Comparison of ENCODE assay signal across 8 cellular contexts in genomic region chr6:4647414-4648365, GRCh38.
DNase-seq lines count a peak whose midpoint lies in the region; ATAC-seq, FAIRE-seq and TF ChIP-seq lines count a peak whose summit lies in the region.

No MANE protein-coding gene starts in this region.

- CTCF ChIA-PET in activated B cell treated with CpG ODN at 0.5 μM for 24 hours (lab: Charles Lee), result no interaction called here

- POLR2A ChIA-PET in activated B cell treated with CpG ODN at 0.5 μM for 24 hours (lab: Charles Lee), result no interaction called here

- H3K4me3 Mint-ChIP-seq in activated B cell treated with CpG ODN at 0.5 μM for 24 hours, result peak overlapping the region; percentile 36

- H3K4me1 ChIP-seq in DND-41 (ENCODE audit: insufficient read depth, low read length) (peaks cover 7% of the 10 kb centered on the region; the same call in 1 of the 2 replicates), mucosa of stomach (ENCODE audit: control insufficient read depth, insufficient read depth, low read length) (peaks cover 6% of the 10 kb centered on the region), thoracic aorta (ENCODE audit: control insufficient read depth in 1 of 2, low read depth in 2 of 2) (peaks cover 4 to 11% of the 10 kb centered on the region in 2 donors)

- H3K27ac Mint-ChIP-seq in activated B cell treated with CpG ODN at 0.5 μM for 24 hours, result no peak overlapping the region

- H3K9me3 Mint-ChIP-seq in activated B cell treated with CpG ODN at 0.5 μM for 24 hours, result peaks cover 6% of the 10 kb centered on the region

- DNase-seq in DND-41, result peak; percentile 58
- DNase-seq in NCI-H1105 (lab: John Stamatoyannopoulos, UW), result peak; percentile 78
- DNase-seq in activated B cell treated with CpG ODN at 0.5 μM for 24 hours, result no peak
- DNase-seq in fibroblast of gingiva (ENCODE audit: low read depth), result peak; percentile 72
- no peak for DNase-seq in thoracic aorta (ENCODE audit: low spot score)
- DNase-seq in GM20000 (ENCODE audit: low spot score), result no peak
- DNase-seq in GM12892 (ENCODE audit: insufficient read length), result no peak

- no peak for TF ChIP-seq POLR2A in GM12892 (IDR thresholded peaks at IDR 0.05; ENCODE audit: low read depth, low read length)

- intact Hi-C loops in activated B cell treated with CpG ODN at 0.5 μM for 24 hours (cut with micrococcal nuclease), result no loop called here

- no peak overlapping the region for H3K27ac ChIP-seq in DND-41 (ENCODE audit: low read length)
- no peak overlapping the region for H3K27ac ChIP-seq in thoracic aorta

- FAIRE-seq in GM12892 (lab: Jason Lieb, UNC), result no peak

- H3K79me2 ChIP-seq in DND-41 (ENCODE audit: insufficient read depth, low read length), result no peaks in the 10 kb centered on the region

- H3K4me3 ChIP-seq in DND-41 (ENCODE audit: low read depth in 1 of 2, low read length in 2 of 2) (no peak overlapping the region), mucosa of stomach (ENCODE audit: low read length) (no peak overlapping the region), thoracic aorta (peak overlapping the region; percentile 68)

- TF ChIP-seq CTCF in DND-41 (IDR thresholded peaks at IDR 0.05; ENCODE audit: borderline replicate concordance, extremely low read depth, low read length, poor library complexity, severe bottlenecking) (no peak), activated B cell treated with CpG ODN at 0.5 μM for 24 hours (IDR thresholded peaks at IDR 0.05) (no peak), thoracic aorta (IDR thresholded peaks at IDR 0.05) (no peak), GM20000 (IDR thresholded peaks at IDR 0.05; ENCODE audit: extremely low read depth, missing control alignments) (no peak)

- H4K20me1 ChIP-seq in DND-41 (ENCODE audit: insufficient read depth, low read length), result no peaks in the 10 kb centered on the region

- H3K9me3 ChIP-seq in DND-41 (ENCODE audit: insufficient read depth, low read length, severe bottlenecking), result no peaks in the 10 kb centered on the region
- H3K9me3 ChIP-seq in mucosa of stomach (ENCODE audit: control insufficient read depth, low read length), result no peaks in the 10 kb centered on the region
- H3K9me3 ChIP-seq in thoracic aorta, result no peaks in the 10 kb centered on the region

- peaks cover 32% of the 10 kb centered on the region for H3K27me3 Mint-ChIP-seq in activated B cell treated with CpG ODN at 0.5 μM for 24 hours

- H3K36me3 Mint-ChIP-seq in activated B cell treated with CpG ODN at 0.5 μM for 24 hours (ENCODE audit: low read depth), result no peaks in the 10 kb centered on the region

- peak overlapping the region; percentile 55 for H2AFZ ChIP-seq in DND-41 (ENCODE audit: low read depth, low read length)

- H3K9ac ChIP-seq in DND-41 (ENCODE audit: low read depth, low read length) (no peak overlapping the region), mucosa of stomach (ENCODE audit: low read length) (peak overlapping the region; percentile 49)

- H3K27me3 ChIP-seq in DND-41 (ENCODE audit: insufficient read depth, low read length, poor library complexity) (peaks cover 2% of the 10 kb centered on the region), mucosa of stomach (ENCODE audit: control insufficient read depth, insufficient read depth, low read length) (no peaks in the 10 kb centered on the region), thoracic aorta (replicated peaks; ENCODE audit: insufficient read depth) (no peaks in the 10 kb centered on the region)

- H3K36me3 ChIP-seq in DND-41 (ENCODE audit: insufficient read depth, low read length) (no peaks in the 10 kb centered on the region), mucosa of stomach (ENCODE audit: control insufficient read depth, insufficient read depth, low read length) (no peaks in the 10 kb centered on the region), thoracic aorta (no peaks in the 10 kb centered on the region)

- ATAC-seq in DND-41 (ENCODE audit: insufficient read depth, low read depth) (peak; percentile 69), activated B cell treated with CpG ODN at 0.5 μM for 24 hours (ENCODE audit: low read depth) (no peak), thoracic aorta (ENCODE audit: insufficient number of reproducible peaks, low FRiP score, low read depth) (no peak)

- peak overlapping the region; percentile 54 for H3K4me2 ChIP-seq in DND-41 (ENCODE audit: insufficient read depth, low read length)

- H3K4me1 Mint-ChIP-seq in activated B cell treated with CpG ODN at 0.5 μM for 24 hours, result peaks cover 9% of the 10 kb centered on the region

Comparison
In these comparisons a context has a peak if more than half of its experiments do, and no peak if none do; other contexts are left out.
1. DNase-seq: peak in DND-41 (single experiment), NCI-H1105 (single experiment) and fibroblast of gingiva (single experiment); none in activated B cell treated with CpG ODN at 0.5 μM for 24 hours (single experiment), thoracic aorta (single experiment), GM20000 (single experiment) and GM12892 (single experiment).